In genomic region chr6:35935469-35935868, GRCh38 we compare ENCODE assay signal across 39 cellular contexts.
"Had no signal": no experiment of that assay in that cellular context is flagged by ENCODE, and none has a peak within 500 bp of the region (broad histone marks: within the 10 kb centered on the region; RNA-seq: fewer than 3 reads in every experiment).

No MANE protein-coding gene starts in this region.

- H3K27me3 Mint-ChIP-seq: activated T-cell treated with anti-CD3 and anti-CD28 coated beads, Interleukin-2, amount 50 U/mL, for 24 hours had no signal

- ATAC-seq: activated naive CD4-positive, alpha-beta T cell treated with anti-CD3 and anti-CD28 coated beads, Interleukin-2, amount 50 U/mL, for 72 hours; activated naive CD8-positive, alpha-beta T cell treated with anti-CD3 and anti-CD28 coated beads, Interleukin-2, amount 50 U/mL, for 24 hours; activated T-cell treated with anti-CD3 and anti-CD28 coated beads, Interleukin-2, amount 50 U/mL, for 4 hours; activated T-cell treated with anti-CD3 and anti-CD28 coated beads, Interleukin-2, amount 50 U/mL, for 72 hours; activated T-helper 17 cell treated with anti-CD3 and anti-CD28 coated beads, Interleukin-2, amount 50 U/mL, for 72 hours; body of pancreas had no signal

- H3K4me1 Mint-ChIP-seq: activated naive CD4-positive, alpha-beta T cell treated with anti-CD3 and anti-CD28 coated beads, Interleukin-2, amount 50 U/mL, for 24 hours; activated T-helper 17 cell treated with anti-CD3 and anti-CD28 coated beads, Interleukin-2, amount 50 U/mL, for 72 hours; central memory CD8-positive, alpha-beta T cell had no signal

- H3K9me3 Mint-ChIP-seq: activated naive CD8-positive, alpha-beta T cell treated with anti-CD3 and anti-CD28 coated beads for 36 hours; activated T-cell treated with anti-CD3 and anti-CD28 coated beads, Interleukin-2, amount 50 U/mL, for 4 hours; activated T-cell treated with anti-CD3 and anti-CD28 coated beads, Interleukin-2, amount 50 U/mL, for 72 hours; activated T-helper 1 cell treated with anti-CD3 and anti-CD28 coated beads, Interleukin-12 subunit alpha, Interleukin-12 subunit beta, Interleukin-2, Interleukin-4 antibody, amounts not matched to agents 30 ng/mL and 10 ng/mL and 1 ng/mL, durations not matched to agents 14 hours and 24 hours and 36 hours; activated T-helper 17 cell treated with anti-CD3 and anti-CD28 coated beads, Interleukin-2, amount 50 U/mL, for 72 hours; activated T-helper 2 cell treated with anti-CD3 and anti-CD28 coated beads, Interferon-gamma antibody, Interleukin-2, Interleukin-4, amounts not matched to agents 10 μg/mL and 5 μg/mL and 100 μg/mL, durations not matched to agents 14 hours and 24 hours and 36 hours; central memory CD8-positive, alpha-beta T cell had no signal

- H3K4me1 ChIP-seq: adrenal gland, ascending aorta, body of pancreas, breast epithelium had no signal

- H3K27ac ChIP-seq: adrenal gland, ascending aorta, body of pancreas, brain microvascular endothelial cell, breast epithelium, cardiac muscle cell had no signal

- H3K4me3 ChIP-seq: adrenal gland, ascending aorta, body of pancreas, breast epithelium, cardiac muscle cell had no signal

- FAIRE-seq: astrocyte, bronchial epithelial cell had no signal

- H3K27ac Mint-ChIP-seq: activated naive CD4-positive, alpha-beta T cell treated with anti-CD3 and anti-CD28 coated beads for 36 hours; activated naive CD4-positive, alpha-beta T cell treated with anti-CD3 and anti-CD28 coated beads, Interleukin-2, amount 10 ng/mL, durations not matched to agents 7 days and 5 days; activated naive CD4-positive, alpha-beta T cell treated with anti-CD3 and anti-CD28 coated beads, Interleukin-2, amount 50 U/mL, for 24 hours; activated naive CD4-positive, alpha-beta T cell treated with anti-CD3 and anti-CD28 coated beads, Interleukin-2, amount 50 U/mL, for 72 hours; activated naive CD8-positive, alpha-beta T cell; activated naive CD8-positive, alpha-beta T cell treated with anti-CD3 and anti-CD28 coated beads for 36 hours; activated naive CD8-positive, alpha-beta T cell treated with anti-CD3 and anti-CD28 coated beads, Interleukin-2, amount 10 ng/mL, durations not matched to agents 7 days and 5 days; activated naive CD8-positive, alpha-beta T cell treated with anti-CD3 and anti-CD28 coated beads, Interleukin-2, amount 50 U/mL, for 24 hours; activated T-cell treated with anti-CD3 and anti-CD28 coated beads, Interleukin-2, amount 50 U/mL, for 24 hours; activated T-cell treated with anti-CD3 and anti-CD28 coated beads, Interleukin-2, amount 50 U/mL, for 72 hours; activated T-helper 1 cell treated with anti-CD3 and anti-CD28 coated beads, Interleukin-12 subunit alpha, Interleukin-12 subunit beta, Interleukin-2, Interleukin-4 antibody, amounts not matched to agents 30 ng/mL and 10 ng/mL and 1 ng/mL, durations not matched to agents 14 hours and 24 hours and 36 hours; activated T-helper 17 cell treated with anti-CD3 and anti-CD28 coated beads, Interleukin-2, amount 50 U/mL, for 72 hours; activated T-helper 2 cell treated with anti-CD3 and anti-CD28 coated beads, Interferon-gamma antibody, Interleukin-2, Interleukin-4, amounts not matched to agents 10 μg/mL and 5 μg/mL and 100 μg/mL, durations not matched to agents 14 hours and 24 hours and 36 hours; brain had no signal

- H3K27me3 ChIP-seq: adrenal gland, ascending aorta, body of pancreas, brain microvascular endothelial cell, breast epithelium had no signal

- DNase-seq: activated effector memory CD4-positive, alpha-beta T cell treated with anti-CD3 and anti-CD28 coated beads, Interleukin-2, amount 50 U/mL, for 16 hours; activated effector memory CD4-positive, alpha-beta T cell treated with Interleukin-2 at 50 U/mL for 16 hours; activated gamma-delta T cell; activated gamma-delta T cell treated with Interleukin-2 at 50 U/mL for 16 hours; activated naive CD4-positive, alpha-beta T cell; activated naive CD4-positive, alpha-beta T cell treated with anti-CD3 and anti-CD28 coated beads for 36 hours; activated naive CD4-positive, alpha-beta T cell treated with anti-CD3 and anti-CD28 coated beads, Interleukin-2, amount 10 ng/mL, durations not matched to agents 7 days and 5 days; activated naive CD4-positive, alpha-beta T cell treated with anti-CD3 and anti-CD28 coated beads, Interleukin-2, amount 50 U/mL, for 16 hours; activated naive CD4-positive, alpha-beta T cell treated with Interleukin-2 at 50 U/mL for 16 hours; activated naive CD8-positive, alpha-beta T cell treated with anti-CD3 and anti-CD28 coated beads for 36 hours; activated naive CD8-positive, alpha-beta T cell treated with anti-CD3 and anti-CD28 coated beads, Interleukin-2, amount 10 ng/mL, durations not matched to agents 7 days and 5 days; activated naive CD8-positive, alpha-beta T cell treated with anti-CD3 and anti-CD28 coated beads, Interleukin-2, amount 50 U/mL, for 24 hours; activated T-cell treated with anti-CD3 and anti-CD28 coated beads, Interleukin-2, amount 50 U/mL, for 24 hours; activated T-cell treated with anti-CD3 and anti-CD28 coated beads, Interleukin-2, amount 50 U/mL, for 4 hours; activated T-cell treated with anti-CD3 and anti-CD28 coated beads, Interleukin-2, amount 50 U/mL, for 48 hours; activated T-cell treated with anti-CD3 and anti-CD28 coated beads, Interleukin-2, amount 50 U/mL, for 72 hours; adrenal gland; amniotic stem cell; amygdala; anterior cingulate cortex; aorta; body of pancreas; brain microvascular endothelial cell; caudate nucleus; central memory CD4-positive, alpha-beta T cell; cerebellar nuclear complex had no signal

- H3K4me3 Mint-ChIP-seq: activated naive CD4-positive, alpha-beta T cell treated with anti-CD3 and anti-CD28 coated beads for 36 hours; activated naive CD4-positive, alpha-beta T cell treated with anti-CD3 and anti-CD28 coated beads, Interleukin-2, amount 10 ng/mL, durations not matched to agents 7 days and 5 days; activated naive CD4-positive, alpha-beta T cell treated with anti-CD3 and anti-CD28 coated beads, Interleukin-2, amount 50 U/mL, for 24 hours; activated naive CD8-positive, alpha-beta T cell; activated naive CD8-positive, alpha-beta T cell treated with anti-CD3 and anti-CD28 coated beads for 36 hours; activated naive CD8-positive, alpha-beta T cell treated with anti-CD3 and anti-CD28 coated beads, Interleukin-2, amount 10 ng/mL, durations not matched to agents 7 days and 5 days; activated naive CD8-positive, alpha-beta T cell treated with anti-CD3 and anti-CD28 coated beads, Interleukin-2, amount 50 U/mL, for 24 hours; activated T-cell treated with anti-CD3 and anti-CD28 coated beads, Interleukin-2, amount 50 U/mL, for 24 hours; activated T-cell treated with anti-CD3 and anti-CD28 coated beads, Interleukin-2, amount 50 U/mL, for 4 hours; activated T-cell treated with anti-CD3 and anti-CD28 coated beads, Interleukin-2, amount 50 U/mL, for 72 hours; activated T-helper 1 cell treated with anti-CD3 and anti-CD28 coated beads, Interleukin-12 subunit alpha, Interleukin-12 subunit beta, Interleukin-2, Interleukin-4 antibody, amounts not matched to agents 30 ng/mL and 10 ng/mL and 1 ng/mL, durations not matched to agents 14 hours and 24 hours and 36 hours; activated T-helper 17 cell treated with anti-CD3 and anti-CD28 coated beads, Interleukin-2, amount 50 U/mL, for 72 hours; brain; central memory CD8-positive, alpha-beta T cell had no signal

- H3K36me3 Mint-ChIP-seq: activated naive CD8-positive, alpha-beta T cell; activated naive CD8-positive, alpha-beta T cell treated with anti-CD3 and anti-CD28 coated beads for 36 hours; brain had no signal

- H3K9me3 ChIP-seq: adrenal gland, ascending aorta, body of pancreas, breast epithelium had no signal

- H3K36me3 ChIP-seq: adrenal gland, ascending aorta, brain microvascular endothelial cell, breast epithelium, cardiac muscle cell had no signal
